In the genomic region with DNA sequence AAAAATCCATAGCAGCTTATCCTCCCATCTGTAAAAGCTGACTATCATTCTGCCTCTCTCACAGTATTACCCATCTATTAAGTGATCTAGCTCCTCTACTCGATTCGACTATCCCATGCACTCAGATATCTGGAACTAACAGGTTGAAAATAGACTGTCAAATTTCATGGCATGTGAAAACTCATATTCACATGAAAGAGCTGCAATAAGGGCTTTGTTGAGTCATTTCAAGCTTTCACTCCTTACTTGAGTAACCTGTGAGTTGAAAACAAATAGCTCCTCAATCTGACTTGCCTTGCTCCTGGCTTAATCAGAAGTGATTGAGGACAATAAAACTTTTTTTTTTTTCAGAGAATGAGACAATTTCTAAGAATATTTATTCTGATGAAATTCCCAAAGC, we compare ENCODE assay signal across 1 cellular context.
TF ChIP-seq lines count a peak whose summit lies in the region.

No MANE protein-coding gene starts in this region.

TF ChIP-seq in GM12878, 131 proteins besides CTCF, POLR2A, EP300 and RAD21 (continued from another document and continues in another):
- TF ChIP-seq, protein P1, sequence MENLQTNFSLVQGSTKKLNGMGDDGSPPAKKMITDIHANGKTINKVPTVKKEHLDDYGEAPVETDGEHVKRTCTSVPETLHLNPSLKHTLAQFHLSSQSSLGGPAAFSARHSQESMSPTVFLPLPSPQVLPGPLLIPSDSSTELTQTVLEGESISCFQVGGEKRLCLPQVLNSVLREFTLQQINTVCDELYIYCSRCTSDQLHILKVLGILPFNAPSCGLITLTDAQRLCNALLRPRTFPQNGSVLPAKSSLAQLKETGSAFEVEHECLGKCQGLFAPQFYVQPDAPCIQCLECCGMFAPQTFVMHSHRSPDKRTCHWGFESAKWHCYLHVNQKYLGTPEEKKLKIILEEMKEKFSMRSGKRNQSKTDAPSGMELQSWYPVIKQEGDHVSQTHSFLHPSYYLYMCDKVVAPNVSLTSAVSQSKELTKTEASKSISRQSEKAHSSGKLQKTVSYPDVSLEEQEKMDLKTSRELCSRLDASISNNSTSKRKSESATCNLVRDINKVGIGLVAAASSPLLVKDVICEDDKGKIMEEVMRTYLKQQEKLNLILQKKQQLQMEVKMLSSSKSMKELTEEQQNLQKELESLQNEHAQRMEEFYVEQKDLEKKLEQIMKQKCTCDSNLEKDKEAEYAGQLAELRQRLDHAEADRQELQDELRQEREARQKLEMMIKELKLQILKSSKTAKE (IDR thresholded peaks at IDR 0.05; ENCODE audit: low read depth, poor library complexity, severe bottlenecking) = peak; percentile 41
- peak; percentile 59 for TF ChIP-seq SMAD1 (IDR thresholded peaks at IDR 0.05; ENCODE audit: low read depth, partially characterized antibody)
- no peak for TF ChIP-seq POLR2AphosphoS5 (IDR thresholded peaks at IDR 0.05; ENCODE audit: low read length)
- peak; percentile 49 to 58; a peak in 3 of 4 replicates for TF ChIP-seq BHLHE40 (IDR thresholded peaks at IDR 0.05; ENCODE audit: borderline replicate concordance in 1 of 2, low read depth in 2 of 2, low read length in 1 of 2)
- TF ChIP-seq, protein P2, sequence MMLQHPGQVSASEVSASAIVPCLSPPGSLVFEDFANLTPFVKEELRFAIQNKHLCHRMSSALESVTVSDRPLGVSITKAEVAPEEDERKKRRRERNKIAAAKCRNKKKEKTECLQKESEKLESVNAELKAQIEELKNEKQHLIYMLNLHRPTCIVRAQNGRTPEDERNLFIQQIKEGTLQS (IDR thresholded peaks at IDR 0.05; ENCODE audit: borderline replicate concordance, extremely low read depth, low read depth, low read length) = no peak
- TF ChIP-seq FOXM1 (IDR thresholded peaks at IDR 0.05; ENCODE audit: low read depth, low read length) = peak; percentile 95
- no peak for TF ChIP-seq TARDBP (IDR thresholded peaks at IDR 0.05; ENCODE audit: borderline replicate concordance)
- TF ChIP-seq, protein P3, sequence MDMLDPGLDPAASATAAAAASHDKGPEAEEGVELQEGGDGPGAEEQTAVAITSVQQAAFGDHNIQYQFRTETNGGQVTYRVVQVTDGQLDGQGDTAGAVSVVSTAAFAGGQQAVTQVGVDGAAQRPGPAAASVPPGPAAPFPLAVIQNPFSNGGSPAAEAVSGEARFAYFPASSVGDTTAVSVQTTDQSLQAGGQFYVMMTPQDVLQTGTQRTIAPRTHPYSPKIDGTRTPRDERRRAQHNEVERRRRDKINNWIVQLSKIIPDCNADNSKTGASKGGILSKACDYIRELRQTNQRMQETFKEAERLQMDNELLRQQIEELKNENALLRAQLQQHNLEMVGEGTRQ (IDR thresholded peaks at IDR 0.05; ENCODE audit: borderline replicate concordance, low read depth, low read length) = no peak
- TF ChIP-seq, protein P4, sequence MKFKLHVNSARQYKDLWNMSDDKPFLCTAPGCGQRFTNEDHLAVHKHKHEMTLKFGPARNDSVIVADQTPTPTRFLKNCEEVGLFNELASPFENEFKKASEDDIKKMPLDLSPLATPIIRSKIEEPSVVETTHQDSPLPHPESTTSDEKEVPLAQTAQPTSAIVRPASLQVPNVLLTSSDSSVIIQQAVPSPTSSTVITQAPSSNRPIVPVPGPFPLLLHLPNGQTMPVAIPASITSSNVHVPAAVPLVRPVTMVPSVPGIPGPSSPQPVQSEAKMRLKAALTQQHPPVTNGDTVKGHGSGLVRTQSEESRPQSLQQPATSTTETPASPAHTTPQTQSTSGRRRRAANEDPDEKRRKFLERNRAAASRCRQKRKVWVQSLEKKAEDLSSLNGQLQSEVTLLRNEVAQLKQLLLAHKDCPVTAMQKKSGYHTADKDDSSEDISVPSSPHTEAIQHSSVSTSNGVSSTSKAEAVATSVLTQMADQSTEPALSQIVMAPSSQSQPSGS (IDR thresholded peaks at IDR 0.05; ENCODE audit: low read length) = peak; percentile 95
- TF ChIP-seq, protein P5, sequence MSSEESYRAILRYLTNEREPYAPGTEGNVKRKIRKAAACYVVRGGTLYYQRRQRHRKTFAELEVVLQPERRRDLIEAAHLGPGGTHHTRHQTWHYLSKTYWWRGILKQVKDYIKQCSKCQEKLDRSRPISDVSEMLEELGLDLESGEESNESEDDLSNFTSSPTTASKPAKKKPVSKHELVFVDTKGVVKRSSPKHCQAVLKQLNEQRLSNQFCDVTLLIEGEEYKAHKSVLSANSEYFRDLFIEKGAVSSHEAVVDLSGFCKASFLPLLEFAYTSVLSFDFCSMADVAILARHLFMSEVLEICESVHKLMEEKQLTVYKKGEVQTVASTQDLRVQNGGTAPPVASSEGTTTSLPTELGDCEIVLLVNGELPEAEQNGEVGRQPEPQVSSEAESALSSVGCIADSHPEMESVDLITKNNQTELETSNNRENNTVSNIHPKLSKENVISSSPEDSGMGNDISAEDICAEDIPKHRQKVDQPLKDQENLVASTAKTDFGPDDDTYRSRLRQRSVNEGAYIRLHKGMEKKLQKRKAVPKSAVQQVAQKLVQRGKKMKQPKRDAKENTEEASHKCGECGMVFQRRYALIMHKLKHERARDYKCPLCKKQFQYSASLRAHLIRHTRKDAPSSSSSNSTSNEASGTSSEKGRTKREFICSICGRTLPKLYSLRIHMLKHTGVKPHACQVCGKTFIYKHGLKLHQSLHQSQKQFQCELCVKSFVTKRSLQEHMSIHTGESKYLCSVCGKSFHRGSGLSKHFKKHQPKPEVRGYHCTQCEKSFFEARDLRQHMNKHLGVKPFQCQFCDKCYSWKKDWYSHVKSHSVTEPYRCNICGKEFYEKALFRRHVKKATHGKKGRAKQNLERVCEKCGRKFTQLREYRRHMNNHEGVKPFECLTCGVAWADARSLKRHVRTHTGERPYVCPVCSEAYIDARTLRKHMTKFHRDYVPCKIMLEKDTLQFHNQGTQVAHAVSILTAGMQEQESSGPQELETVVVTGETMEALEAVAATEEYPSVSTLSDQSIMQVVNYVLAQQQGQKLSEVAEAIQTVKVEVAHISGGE (CRISPR knock-in tag; IDR thresholded peaks at IDR 0.05) = no peak
- no peak for TF ChIP-seq YY1 (IDR thresholded peaks at IDR 0.05; ENCODE audit: low read depth, low read length)
- TF ChIP-seq, protein P6, sequence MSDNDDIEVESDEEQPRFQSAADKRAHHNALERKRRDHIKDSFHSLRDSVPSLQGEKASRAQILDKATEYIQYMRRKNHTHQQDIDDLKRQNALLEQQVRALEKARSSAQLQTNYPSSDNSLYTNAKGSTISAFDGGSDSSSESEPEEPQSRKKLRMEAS (IDR thresholded peaks at IDR 0.05; ENCODE audit: low read depth, low read length) = no peak
- TF ChIP-seq, protein P7, sequence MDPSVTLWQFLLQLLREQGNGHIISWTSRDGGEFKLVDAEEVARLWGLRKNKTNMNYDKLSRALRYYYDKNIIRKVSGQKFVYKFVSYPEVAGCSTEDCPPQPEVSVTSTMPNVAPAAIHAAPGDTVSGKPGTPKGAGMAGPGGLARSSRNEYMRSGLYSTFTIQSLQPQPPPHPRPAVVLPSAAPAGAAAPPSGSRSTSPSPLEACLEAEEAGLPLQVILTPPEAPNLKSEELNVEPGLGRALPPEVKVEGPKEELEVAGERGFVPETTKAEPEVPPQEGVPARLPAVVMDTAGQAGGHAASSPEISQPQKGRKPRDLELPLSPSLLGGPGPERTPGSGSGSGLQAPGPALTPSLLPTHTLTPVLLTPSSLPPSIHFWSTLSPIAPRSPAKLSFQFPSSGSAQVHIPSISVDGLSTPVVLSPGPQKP (IDR thresholded peaks at IDR 0.05; ENCODE audit: low read depth, low read length) = no peak
- TF ChIP-seq, protein P8, sequence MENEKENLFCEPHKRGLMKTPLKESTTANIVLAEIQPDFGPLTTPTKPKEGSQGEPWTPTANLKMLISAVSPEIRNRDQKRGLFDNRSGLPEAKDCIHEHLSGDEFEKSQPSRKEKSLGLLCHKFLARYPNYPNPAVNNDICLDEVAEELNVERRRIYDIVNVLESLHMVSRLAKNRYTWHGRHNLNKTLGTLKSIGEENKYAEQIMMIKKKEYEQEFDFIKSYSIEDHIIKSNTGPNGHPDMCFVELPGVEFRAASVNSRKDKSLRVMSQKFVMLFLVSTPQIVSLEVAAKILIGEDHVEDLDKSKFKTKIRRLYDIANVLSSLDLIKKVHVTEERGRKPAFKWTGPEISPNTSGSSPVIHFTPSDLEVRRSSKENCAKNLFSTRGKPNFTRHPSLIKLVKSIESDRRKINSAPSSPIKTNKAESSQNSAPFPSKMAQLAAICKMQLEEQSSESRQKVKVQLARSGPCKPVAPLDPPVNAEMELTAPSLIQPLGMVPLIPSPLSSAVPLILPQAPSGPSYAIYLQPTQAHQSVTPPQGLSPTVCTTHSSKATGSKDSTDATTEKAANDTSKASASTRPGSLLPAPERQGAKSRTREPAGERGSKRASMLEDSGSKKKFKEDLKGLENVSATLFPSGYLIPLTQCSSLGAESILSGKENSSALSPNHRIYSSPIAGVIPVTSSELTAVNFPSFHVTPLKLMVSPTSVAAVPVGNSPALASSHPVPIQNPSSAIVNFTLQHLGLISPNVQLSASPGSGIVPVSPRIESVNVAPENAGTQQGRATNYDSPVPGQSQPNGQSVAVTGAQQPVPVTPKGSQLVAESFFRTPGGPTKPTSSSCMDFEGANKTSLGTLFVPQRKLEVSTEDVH (IDR thresholded peaks at IDR 0.05; ENCODE audit: low read depth, partially characterized antibody) = no peak
- 0 out of 4 replicates have a peak, but pooled peaks of 1 of the 2 experiments have one; percentile 42 for TF ChIP-seq SRF (IDR thresholded peaks at IDR 0.05; ENCODE audit: low read depth in 2 of 2, low read length in 2 of 2)
- peak; percentile 99 for TF ChIP-seq JUNB (IDR thresholded peaks at IDR 0.05)
- TF ChIP-seq CBX5 (IDR thresholded peaks at IDR 0.05; ENCODE audit: low read depth) = 0 out of 2 replicates have a peak, but pooled peaks have one; percentile 78
- TF ChIP-seq, protein P9, sequence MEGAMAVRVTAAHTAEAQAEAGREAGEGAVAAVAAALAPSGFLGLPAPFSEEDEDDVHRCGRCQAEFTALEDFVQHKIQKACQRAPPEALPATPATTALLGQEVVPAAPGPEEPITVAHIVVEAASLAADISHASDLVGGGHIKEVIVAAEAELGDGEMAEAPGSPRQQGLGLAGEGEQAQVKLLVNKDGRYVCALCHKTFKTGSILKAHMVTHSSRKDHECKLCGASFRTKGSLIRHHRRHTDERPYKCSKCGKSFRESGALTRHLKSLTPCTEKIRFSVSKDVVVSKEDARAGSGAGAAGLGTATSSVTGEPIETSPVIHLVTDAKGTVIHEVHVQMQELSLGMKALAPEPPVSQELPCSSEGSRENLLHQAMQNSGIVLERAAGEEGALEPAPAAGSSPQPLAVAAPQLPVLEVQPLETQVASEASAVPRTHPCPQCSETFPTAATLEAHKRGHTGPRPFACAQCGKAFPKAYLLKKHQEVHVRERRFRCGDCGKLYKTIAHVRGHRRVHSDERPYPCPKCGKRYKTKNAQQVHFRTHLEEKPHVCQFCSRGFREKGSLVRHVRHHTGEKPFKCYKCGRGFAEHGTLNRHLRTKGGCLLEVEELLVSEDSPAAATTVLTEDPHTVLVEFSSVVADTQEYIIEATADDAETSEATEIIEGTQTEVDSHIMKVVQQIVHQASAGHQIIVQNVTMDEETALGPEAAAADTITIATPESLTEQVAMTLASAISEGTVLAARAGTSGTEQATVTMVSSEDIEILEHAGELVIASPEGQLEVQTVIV (IDR thresholded peaks at IDR 0.05; ENCODE audit: borderline replicate concordance, partially characterized antibody) = no peak
- TF ChIP-seq, protein P10, sequence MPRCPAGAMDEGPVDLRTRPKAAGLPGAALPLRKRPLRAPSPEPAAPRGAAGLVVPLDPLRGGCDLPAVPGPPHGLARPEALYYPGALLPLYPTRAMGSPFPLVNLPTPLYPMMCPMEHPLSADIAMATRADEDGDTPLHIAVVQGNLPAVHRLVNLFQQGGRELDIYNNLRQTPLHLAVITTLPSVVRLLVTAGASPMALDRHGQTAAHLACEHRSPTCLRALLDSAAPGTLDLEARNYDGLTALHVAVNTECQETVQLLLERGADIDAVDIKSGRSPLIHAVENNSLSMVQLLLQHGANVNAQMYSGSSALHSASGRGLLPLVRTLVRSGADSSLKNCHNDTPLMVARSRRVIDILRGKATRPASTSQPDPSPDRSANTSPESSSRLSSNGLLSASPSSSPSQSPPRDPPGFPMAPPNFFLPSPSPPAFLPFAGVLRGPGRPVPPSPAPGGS (IDR thresholded peaks at IDR 0.05; ENCODE audit: borderline replicate concordance, insufficient read depth, low read depth, low read length, poor library complexity, severe bottlenecking) = peak; percentile 92
- peak; percentile 85 for TF ChIP-seq MEF2A (IDR thresholded peaks at IDR 0.05; ENCODE audit: insufficient read depth, low read depth, low read length)
- TF ChIP-seq MYB (IDR thresholded peaks at IDR 0.05; ENCODE audit: borderline replicate concordance, low read depth, low read length) = no peak
- TF ChIP-seq BCL11A (IDR thresholded peaks at IDR 0.05; ENCODE audit: low read depth, low read length) = peak; percentile 96
- no peak for TF ChIP-seq ESRRA (IDR thresholded peaks at IDR 0.05; ENCODE audit: low read length)
- TF ChIP-seq NBN (IDR thresholded peaks at IDR 0.05) = no peak
- TF ChIP-seq HDAC2 (IDR thresholded peaks at IDR 0.05) = no peak
- no peak for TF ChIP-seq ZNF207 (IDR thresholded peaks at IDR 0.05; ENCODE audit: borderline replicate concordance)
- 0 out of 2 replicates have a peak, but pooled peaks have one; percentile 46 for TF ChIP-seq CREB1 (IDR thresholded peaks at IDR 0.05; ENCODE audit: low read depth)
- no peak for TF ChIP-seq NR2F1 (conservative IDR thresholded peaks at IDR 0.05)
- TF ChIP-seq PAX5 (IDR thresholded peaks at IDR 0.05; ENCODE audit: borderline replicate concordance, low read depth, low read length) = peak; percentile 64; the same call in 1 of the 2 replicates
- TF ChIP-seq, protein P11, sequence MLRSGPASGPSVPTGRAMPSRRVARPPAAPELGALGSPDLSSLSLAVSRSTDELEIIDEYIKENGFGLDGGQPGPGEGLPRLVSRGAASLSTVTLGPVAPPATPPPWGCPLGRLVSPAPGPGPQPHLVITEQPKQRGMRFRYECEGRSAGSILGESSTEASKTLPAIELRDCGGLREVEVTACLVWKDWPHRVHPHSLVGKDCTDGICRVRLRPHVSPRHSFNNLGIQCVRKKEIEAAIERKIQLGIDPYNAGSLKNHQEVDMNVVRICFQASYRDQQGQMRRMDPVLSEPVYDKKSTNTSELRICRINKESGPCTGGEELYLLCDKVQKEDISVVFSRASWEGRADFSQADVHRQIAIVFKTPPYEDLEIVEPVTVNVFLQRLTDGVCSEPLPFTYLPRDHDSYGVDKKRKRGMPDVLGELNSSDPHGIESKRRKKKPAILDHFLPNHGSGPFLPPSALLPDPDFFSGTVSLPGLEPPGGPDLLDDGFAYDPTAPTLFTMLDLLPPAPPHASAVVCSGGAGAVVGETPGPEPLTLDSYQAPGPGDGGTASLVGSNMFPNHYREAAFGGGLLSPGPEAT (IDR thresholded peaks at IDR 0.05; ENCODE audit: low read depth) = peak; percentile 70; the same call in 1 of the 2 replicates
- TF ChIP-seq CEBPB (IDR thresholded peaks at IDR 0.05; ENCODE audit: borderline replicate concordance in 1 of 2, low read depth in 2 of 2, low read length in 2 of 2) = peak in 1 of 2 experiments; percentile 50; a peak in 1 of 4 replicates
- TF ChIP-seq ZNF24 (IDR thresholded peaks at IDR 0.05) = peak; percentile 59; the same call in 1 of the 2 replicates
- no peak for TF ChIP-seq PAX8 (IDR thresholded peaks at IDR 0.05)
- TF ChIP-seq IRF4 (IDR thresholded peaks at IDR 0.05; ENCODE audit: low read depth, low read length) = peak; percentile 99
- no peak for TF ChIP-seq NFYA (IDR thresholded peaks at IDR 0.05; ENCODE audit: borderline replicate concordance, low read depth, low read length)
- no peak for TF ChIP-seq KAT2A (conservative IDR thresholded peaks at IDR 0.05; ENCODE audit: control insufficient read depth, low read depth, low read length)
- peak; percentile 83; the same call in 1 of the 2 replicates for TF ChIP-seq BACH1 (IDR thresholded peaks at IDR 0.05; ENCODE audit: borderline replicate concordance)
- no peak for TF ChIP-seq SREBF2 (IDR thresholded peaks at IDR 0.05; ENCODE audit: low read length)
